In genomic region chr5:84202136-84202535, GRCh38 we compare ENCODE assay signal across 13 cellular contexts.
A peak's percentile ranks its signal among the peaks of the same experiment; 100 is the strongest.
DNase-seq lines count a peak whose midpoint lies in the region; ATAC-seq and TF ChIP-seq lines count a peak whose summit lies in the region.
"Had no signal": no experiment of that assay in that cellular context is flagged by ENCODE, and none has a peak within 500 bp of the region (broad histone marks: within the 10 kb centered on the region; RNA-seq: fewer than 3 reads in every experiment).

No MANE protein-coding gene starts in this region.

- DNase-seq in activated T-cell treated with anti-CD3 and anti-CD28 coated beads, Interleukin-2, amount 50 U/mL, for 72 hours = no peak
- no peak for DNase-seq in activated T-cell treated with anti-CD3 and anti-CD28 coated beads, Interleukin-2, amount 50 U/mL, for 24 hours
- no peak for DNase-seq in chondrocyte (ENCODE audit: low spot score)
- DNase-seq in nephron progenitor cell = no peak
- no peak for DNase-seq in H7
- no peak for DNase-seq in SK-N-DZ (ENCODE audit: low spot score)
- DNase-seq: CD4-positive, CD25-positive, alpha-beta regulatory T cell; DMS53; GF-D8; GM23248 had no signal

- no peaks in the 10 kb centered on the region for H3K27me3 Mint-ChIP-seq in activated T-cell treated with anti-CD3 and anti-CD28 coated beads, Interleukin-2, amount 50 U/mL, for 72 hours (ENCODE audit: low read depth)
- no peaks in the 10 kb centered on the region for H3K27me3 Mint-ChIP-seq in activated T-cell treated with anti-CD3 and anti-CD28 coated beads, Interleukin-2, amount 50 U/mL, for 24 hours
- H3K27me3 Mint-ChIP-seq in chondrocyte (ENCODE audit: low read depth) (no peaks in the 10 kb centered on the region), nephron progenitor cell (ENCODE audit: low read depth, poor library complexity) (no peaks in the 10 kb centered on the region)
- H3K27me3 Mint-ChIP-seq: CD4-positive, CD25-positive, alpha-beta regulatory T cell; IgD-negative memory B cell had no signal

- H3K27ac Mint-ChIP-seq in activated T-cell treated with anti-CD3 and anti-CD28 coated beads, Interleukin-2, amount 50 U/mL, for 72 hours = peak overlapping the region; percentile 38
- H3K27ac Mint-ChIP-seq in activated T-cell treated with anti-CD3 and anti-CD28 coated beads, Interleukin-2, amount 50 U/mL, for 24 hours = no peak overlapping the region
- H3K27ac Mint-ChIP-seq in chondrocyte (ENCODE audit: unreplicated experiment) (peak overlapping the region; percentile 74), nephron progenitor cell (peak overlapping the region; percentile 18)
- H3K27ac Mint-ChIP-seq: CD4-positive, CD25-positive, alpha-beta regulatory T cell; IgD-negative memory B cell had no signal

- no peak for TF ChIP-seq CTCF in chondrocyte (IDR thresholded peaks at IDR 0.05)
- TF ChIP-seq CTCF in nephron progenitor cell (IDR thresholded peaks at IDR 0.05) = no peak

- no peaks in the 10 kb centered on the region for H3K27me3 ChIP-seq in H7 (ENCODE audit: control insufficient read depth, insufficient read depth, low read length)
- H3K27me3 ChIP-seq: BLaER1 treated with 17β-estradiol and CSF1 and Interleukin-3, amounts not matched to agents 10 nM and 100 nM had no signal

- H3K36me3 ChIP-seq in H7 (replicated peaks; ENCODE audit: control insufficient read depth, insufficient read depth, low read length) = no peaks in the 10 kb centered on the region
- H3K36me3 ChIP-seq: BLaER1 treated with 17β-estradiol and CSF1 and Interleukin-3, amounts not matched to agents 10 nM and 100 nM had no signal

- no peak overlapping the region for H3K4me3 Mint-ChIP-seq in activated T-cell treated with anti-CD3 and anti-CD28 coated beads, Interleukin-2, amount 50 U/mL, for 72 hours
- H3K4me3 Mint-ChIP-seq in activated T-cell treated with anti-CD3 and anti-CD28 coated beads, Interleukin-2, amount 50 U/mL, for 24 hours = no peak overlapping the region
- H3K4me3 Mint-ChIP-seq in chondrocyte (ENCODE audit: unreplicated experiment) = no peak overlapping the region
- H3K4me3 Mint-ChIP-seq in nephron progenitor cell = no peak overlapping the region
- H3K4me3 Mint-ChIP-seq: CD4-positive, CD25-positive, alpha-beta regulatory T cell; IgD-negative memory B cell had no signal

- no peak overlapping the region for H3K4me3 ChIP-seq in H7 (ENCODE audit: insufficient read depth, low read depth, low read length)
- H3K4me3 ChIP-seq: BLaER1 treated with 17β-estradiol and CSF1 and Interleukin-3, amounts not matched to agents 10 nM and 100 nM; GM23248 had no signal

- H3K9me3 Mint-ChIP-seq in activated T-cell treated with anti-CD3 and anti-CD28 coated beads, Interleukin-2, amount 50 U/mL, for 72 hours = peaks cover 0 to 4% of the 10 kb centered on the region in 2 donors
- no peaks in the 10 kb centered on the region for H3K9me3 Mint-ChIP-seq in activated T-cell treated with anti-CD3 and anti-CD28 coated beads, Interleukin-2, amount 50 U/mL, for 24 hours
- peaks cover 1% of the 10 kb centered on the region for H3K9me3 Mint-ChIP-seq in chondrocyte (ENCODE audit: low read depth)
- no peaks in the 10 kb centered on the region for H3K9me3 Mint-ChIP-seq in nephron progenitor cell

- no peaks in the 10 kb centered on the region for H3K36me3 Mint-ChIP-seq in activated T-cell treated with anti-CD3 and anti-CD28 coated beads, Interleukin-2, amount 50 U/mL, for 72 hours (ENCODE audit: insufficient read depth in 2 of 2)
- no peaks in the 10 kb centered on the region for H3K36me3 Mint-ChIP-seq in activated T-cell treated with anti-CD3 and anti-CD28 coated beads, Interleukin-2, amount 50 U/mL, for 24 hours (ENCODE audit: low read depth)
- H3K36me3 Mint-ChIP-seq in chondrocyte (ENCODE audit: low read depth) (peaks cover under 1% of the 10 kb centered on the region), nephron progenitor cell (ENCODE audit: low read depth) (no peaks in the 10 kb centered on the region)
- H3K36me3 Mint-ChIP-seq: CD4-positive, CD25-positive, alpha-beta regulatory T cell; IgD-negative memory B cell had no signal

- ATAC-seq in activated T-cell treated with anti-CD3 and anti-CD28 coated beads, Interleukin-2, amount 50 U/mL, for 72 hours (replicated peaks in 1 of 2) = no peak
- ATAC-seq in HG02852 (IDR thresholded peaks at IDR 0.05; ENCODE audit: unreplicated experiment) = no peak

- H3K4me1 Mint-ChIP-seq in activated T-cell treated with anti-CD3 and anti-CD28 coated beads, Interleukin-2, amount 50 U/mL, for 72 hours (ENCODE audit: low read depth) = no peaks in the 10 kb centered on the region
- no peaks in the 10 kb centered on the region for H3K4me1 Mint-ChIP-seq in activated T-cell treated with anti-CD3 and anti-CD28 coated beads, Interleukin-2, amount 50 U/mL, for 24 hours (ENCODE audit: low read depth)
- H3K4me1 Mint-ChIP-seq in chondrocyte (ENCODE audit: low read depth) (peaks cover 41% of the 10 kb centered on the region), nephron progenitor cell (peaks cover 10% of the 10 kb centered on the region)
- H3K4me1 Mint-ChIP-seq: CD4-positive, CD25-positive, alpha-beta regulatory T cell; IgD-negative memory B cell had no signal
